In genomic region chr20:40207618-40208017, GRCh38 we compare ENCODE assay signal across 28 cellular contexts.
"Had no signal": no experiment of that assay in that cellular context is flagged by ENCODE, and none has a peak within 500 bp of the region (broad histone marks: within the 10 kb centered on the region; RNA-seq: fewer than 3 reads in every experiment).

No MANE protein-coding gene starts in this region.

- ATAC-seq: activated T-cell treated with anti-CD3 and anti-CD28 coated beads, Interleukin-2, amount 50 U/mL, for 4 hours; body of pancreas; Panc1; SK-N-SH treated with all-trans-retinoic acid at 6 μM for 48 hours; T-cell; T-helper 17 cell had no signal

- H3K4me3 ChIP-seq: body of pancreas, breast epithelium had no signal

- H3K27ac ChIP-seq: body of pancreas, breast epithelium, KMS-11, VCaP had no signal

- H3K36me3 ChIP-seq: breast epithelium had no signal

- H3K27me3 ChIP-seq: body of pancreas, breast epithelium had no signal

- H3K4me1 ChIP-seq: body of pancreas, breast epithelium had no signal

- H3K9me3 ChIP-seq: breast epithelium had no signal

- H3K4me2 ChIP-seq: KMS-11 had no signal

- DNase-seq: activated B cell treated with CpG ODN at 0.5 μM for 24 hours; activated CD4-positive, alpha-beta memory T cell treated with anti-CD3 and anti-CD28 coated beads for 36 hours; activated CD4-positive, alpha-beta T cell treated with anti-CD3 and anti-CD28 coated beads for 4 hours; activated CD4-positive, alpha-beta T cell treated with anti-CD3 and anti-CD28 coated beads, Interleukin-2, amount 50 U/mL, for 1 hour; activated CD4-positive, CD25-positive, alpha-beta regulatory T cell treated with anti-CD3 and anti-CD28 coated beads, Interleukin-2, amount 50 U/mL, for 72 hours; activated CD8-positive, alpha-beta memory T cell treated with anti-CD3 and anti-CD28 coated beads, Interleukin-2, amount 50 U/mL, for 4 hours; activated gamma-delta T cell treated with Interleukin-2 at 50 U/mL for 16 hours; activated naive CD4-positive, alpha-beta T cell treated with anti-CD3 and anti-CD28 coated beads for 36 hours; activated T-cell treated with anti-CD3 and anti-CD28 coated beads for 4 hours; activated T-cell treated with anti-CD3 and anti-CD28 coated beads, Interleukin-2, amount 50 U/mL, for 4 hours; amygdala; body of pancreas; MM.1S; MV-4-11; NCI-H1092; NCI-H1436 treated with DMSO at 0.1 percent for 48 hours; NCI-H1694 treated with DMSO at 0.1 percent for 48 hours; NCI-H2029; NCI-H345; NCI-H524 treated with DMSO at 0.1 percent for 48 hours; SIG-M5; T-cell; T-helper 17 cell had no signal

- H3K9ac ChIP-seq: KMS-11 had no signal
